ENCODE assay signal across 28 cellular contexts in genomic region chr13:51746802-51747201, GRCh38.
"Had no signal": no experiment of that assay in that cellular context is flagged by ENCODE, and none has a peak within 500 bp of the region (broad histone marks: within the 10 kb centered on the region; RNA-seq: fewer than 3 reads in every experiment).

No MANE protein-coding gene starts in this region.

- DNase-seq: activated CD4-positive, alpha-beta memory T cell treated with anti-CD3 and anti-CD28 coated beads, Interleukin-2, amount 10 ng/mL, durations not matched to agents 7 days and 5 days; activated CD4-positive, alpha-beta T cell treated with anti-CD3 and anti-CD28 coated beads, Interleukin-2, amount 10 ng/mL, durations not matched to agents 7 days and 5 days; activated CD8-positive, alpha-beta memory T cell treated with anti-CD3 and anti-CD28 coated beads, Interleukin-2, amount 50 U/mL, for 48 hours; activated gamma-delta T cell treated with Interleukin-2 at 50 U/mL for 16 hours; activated naive CD4-positive, alpha-beta T cell treated with anti-CD3 and anti-CD28 coated beads, Interleukin-2, amount 50 U/mL, for 16 hours; activated T-cell treated with anti-CD3 and anti-CD28 coated beads, Interleukin-2, amount 50 U/mL, for 4 hours; amygdala; effector CD8-positive, alpha-beta T cell; erythroblast; foreskin keratinocyte; mammary epithelial cell; naive B cell; nephron progenitor cell; sigmoid colon; small intestine; stimulated activated CD4-positive, alpha-beta T cell treated with anti-CD3 and anti-CD28 coated beads, Interleukin-1b, Interleukin-23, amount 100 ng/mL, for 48 hours; stimulated activated CD4-positive, alpha-beta T cell treated with anti-CD3 and anti-CD28 coated beads, Interleukin-4, amount 100 ng/mL, for 4 hours; stimulated activated CD8-positive, alpha-beta memory T cell treated with anti-CD3 and anti-CD28 coated beads, Interleukin-4, amount 100 ng/mL, for 48 hours; stomach; T-helper 17 cell; T1000; trophoblast cell; WERI-Rb-1 had no signal

- H3K4me1 ChIP-seq: foreskin keratinocyte, stomach had no signal

- ATAC-seq: activated CD4-positive, CD25-positive, alpha-beta regulatory T cell treated with anti-CD3 and anti-CD28 coated beads, Interleukin-2, amount 50 U/mL, for 24 hours; activated T-cell treated with anti-CD3 and anti-CD28 coated beads, Interleukin-2, amount 50 U/mL, for 4 hours; activated T-helper 17 cell treated with anti-CD3 and anti-CD28 coated beads, Interleukin-2, amount 50 U/mL, for 72 hours; foreskin keratinocyte; stimulated activated memory B cell treated with anti-CD40 and anti-IgM and Interleukin-4, amounts not matched to agents 10 μg/mL and 1 μg/mL and 100 μg/mL, for 72 hours; T-helper 17 cell had no signal

- H3K27ac Mint-ChIP-seq: activated CD4-positive, alpha-beta memory T cell treated with anti-CD3 and anti-CD28 coated beads, Interleukin-2, amount 10 ng/mL, durations not matched to agents 7 days and 5 days; activated CD4-positive, alpha-beta T cell treated with anti-CD3 and anti-CD28 coated beads, Interleukin-2, amount 10 ng/mL, durations not matched to agents 7 days and 5 days; activated T-helper 17 cell treated with anti-CD3 and anti-CD28 coated beads, Interleukin-2, amount 50 U/mL, for 72 hours; naive B cell; nephron progenitor cell; progenitor cell of endocrine pancreas; stimulated activated memory B cell treated with anti-CD40 and anti-IgM and Interleukin-4, amounts not matched to agents 10 μg/mL and 1 μg/mL and 100 μg/mL, for 72 hours; T-helper 17 cell had no signal

- H3K4me1 Mint-ChIP-seq: activated CD4-positive, alpha-beta memory T cell treated with anti-CD3 and anti-CD28 coated beads, Interleukin-2, amount 10 ng/mL, durations not matched to agents 7 days and 5 days; activated CD4-positive, alpha-beta T cell treated with anti-CD3 and anti-CD28 coated beads, Interleukin-2, amount 10 ng/mL, durations not matched to agents 7 days and 5 days; naive B cell; stimulated activated memory B cell treated with anti-CD40 and anti-IgM and Interleukin-4, amounts not matched to agents 10 μg/mL and 1 μg/mL and 100 μg/mL, for 72 hours had no signal

- H3K27ac ChIP-seq: foreskin keratinocyte, neutrophil, stomach, WERI-Rb-1 had no signal

- H3K27me3 Mint-ChIP-seq: activated CD4-positive, alpha-beta memory T cell treated with anti-CD3 and anti-CD28 coated beads, Interleukin-2, amount 10 ng/mL, durations not matched to agents 7 days and 5 days; activated CD4-positive, alpha-beta T cell treated with anti-CD3 and anti-CD28 coated beads, Interleukin-2, amount 10 ng/mL, durations not matched to agents 7 days and 5 days; activated T-helper 17 cell treated with anti-CD3 and anti-CD28 coated beads, Interleukin-2, amount 50 U/mL, for 72 hours; naive B cell; progenitor cell of endocrine pancreas; stimulated activated memory B cell treated with anti-CD40 and anti-IgM and Interleukin-4, amounts not matched to agents 10 μg/mL and 1 μg/mL and 100 μg/mL, for 72 hours; T-helper 17 cell had no signal

- H3K9me3 Mint-ChIP-seq: activated T-helper 17 cell treated with anti-CD3 and anti-CD28 coated beads, Interleukin-2, amount 50 U/mL, for 72 hours had no signal

- H3K36me3 ChIP-seq: WERI-Rb-1 had no signal

- H3K27me3 ChIP-seq: foreskin keratinocyte, neutrophil, sigmoid colon, stomach had no signal

- H3K4me3 Mint-ChIP-seq: activated CD4-positive, alpha-beta memory T cell treated with anti-CD3 and anti-CD28 coated beads, Interleukin-2, amount 10 ng/mL, durations not matched to agents 7 days and 5 days; activated CD4-positive, alpha-beta T cell treated with anti-CD3 and anti-CD28 coated beads, Interleukin-2, amount 10 ng/mL, durations not matched to agents 7 days and 5 days; activated T-cell treated with anti-CD3 and anti-CD28 coated beads, Interleukin-2, amount 50 U/mL, for 4 hours; activated T-helper 17 cell treated with anti-CD3 and anti-CD28 coated beads, Interleukin-2, amount 50 U/mL, for 72 hours; naive B cell; nephron progenitor cell; stimulated activated memory B cell treated with anti-CD40 and anti-IgM and Interleukin-4, amounts not matched to agents 10 μg/mL and 1 μg/mL and 100 μg/mL, for 72 hours; T-helper 17 cell had no signal

- H3K4me3 ChIP-seq: sigmoid colon, stomach had no signal
